ENCODE assay signal across 27 cellular contexts in the genomic region with DNA sequence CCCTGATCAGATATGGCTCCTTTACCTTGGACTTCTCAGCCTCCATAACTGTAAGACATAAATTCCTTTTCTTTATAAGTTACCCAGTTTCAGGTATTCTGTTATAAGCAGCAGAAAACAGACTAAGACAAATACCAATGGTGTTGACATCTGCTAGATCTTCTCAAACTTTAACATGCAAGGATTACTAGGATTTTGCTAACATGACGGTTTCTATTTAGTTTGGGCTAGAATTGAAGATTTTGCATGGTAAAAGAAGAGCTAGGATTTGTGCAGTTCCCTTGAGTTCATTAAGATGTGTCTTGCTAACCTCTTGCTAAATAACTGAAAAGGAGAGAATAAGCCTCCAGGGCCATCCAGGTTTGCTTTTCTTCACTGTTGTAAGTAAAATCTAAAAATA.
"Had no signal": no experiment of that assay in that cellular context is flagged by ENCODE, and none has a peak within 500 bp of the region (broad histone marks: within the 10 kb centered on the region; RNA-seq: fewer than 3 reads in every experiment).

No MANE protein-coding gene starts in this region.

- H3K27ac ChIP-seq: left lung, lower lobe of right lung, pancreas, prostate gland, sigmoid colon, spleen, suprapubic skin, thoracic aorta, tibial artery, uterus had no signal

- DNase-seq: hypothalamus; immature natural killer cell; kidney; left colon; left lung; lower lobe of right lung; mammary epithelial cell; mesenchymal stem cell; naive thymus-derived CD8-positive, alpha-beta T cell; nucleus accumbens; pancreas; posterior cingulate gyrus; retina; right cardiac atrium; sigmoid colon; small intestine; spleen; stimulated activated CD4-positive, alpha-beta T cell treated with anti-CD3 and anti-CD28 coated beads, Interleukin-4, amount 100 ng/mL, for 24 hours; stimulated activated naive CD4-positive, alpha-beta T cell; tibial artery; trophoblast cell; uterus had no signal

- H3K4me1 ChIP-seq: left lung, lower lobe of right lung, pancreas, prostate gland, sigmoid colon, tibial artery, uterus had no signal

- FAIRE-seq: islet of Langerhans, kidney, pancreas, small intestine had no signal

- H3K36me3 ChIP-seq: left lung, lower lobe of right lung, pancreas, prostate gland, sigmoid colon, spleen, suprapubic skin, thoracic aorta, tibial artery, uterus had no signal

- H3K27me3 ChIP-seq: left lung, pancreas, sigmoid colon, spleen, suprapubic skin, tibial artery, uterus had no signal

- H3K9me3 ChIP-seq: pancreas, prostate gland, suprapubic skin, thoracic aorta, uterus had no signal

- ATAC-seq: left colon; left lung; lower lobe of right lung; naive thymus-derived CD8-positive, alpha-beta T cell; pancreas; right cardiac atrium; stimulated activated effector memory CD8-positive, alpha-beta T cell treated with anti-CD3 and anti-CD28 coated beads, Interleukin-12 subunit alpha, Interleukin-12 subunit beta, amount 100 ng/mL, for 72 hours had no signal

- H3K4me3 ChIP-seq: left lung, lower lobe of right lung, pancreas, prostate gland, sigmoid colon, spleen, suprapubic skin, thoracic aorta, tibial artery, uterus had no signal
